Comparison of ENCODE assay signal across 23 cellular contexts in genomic region chr7:78315119-78315518, GRCh38.
"Had no signal": no experiment of that assay in that cellular context is flagged by ENCODE, and none has a peak within 500 bp of the region (broad histone marks: within the 10 kb centered on the region; RNA-seq: fewer than 3 reads in every experiment).

No MANE protein-coding gene starts in this region.

- ATAC-seq: naive thymus-derived CD4-positive, alpha-beta T cell; pancreas; right cardiac atrium; sciatic nerve; stimulated activated effector memory CD8-positive, alpha-beta T cell treated with anti-CD3 and anti-CD28 coated beads, Interleukin-12 subunit alpha, Interleukin-12 subunit beta, amount 100 ng/mL, for 72 hours; upper lobe of right lung had no signal

- H3K9me3 ChIP-seq: left ventricle myocardium inferior, pancreas, prostate gland, spleen, suprapubic skin, thoracic aorta, tibial artery, upper lobe of right lung, uterus had no signal

- FAIRE-seq: pancreas, small intestine had no signal

- H3K4me3 ChIP-seq: left ventricle myocardium inferior, lung, pancreas, prostate gland, spleen, suprapubic skin, thoracic aorta, tibial artery, upper lobe of right lung, uterus had no signal

- H3K36me3 ChIP-seq: left ventricle myocardium inferior, pancreas, prostate gland, spleen, suprapubic skin, thoracic aorta, tibial artery, upper lobe of right lung, uterus had no signal

- H3K27ac ChIP-seq: left ventricle myocardium inferior, pancreas, prostate gland, spleen, suprapubic skin, thoracic aorta, tibial artery, upper lobe of right lung, uterus had no signal

- H3K4me1 ChIP-seq: left ventricle myocardium inferior, pancreas, prostate gland, spleen, suprapubic skin, tibial artery, upper lobe of right lung, uterus had no signal

- DNase-seq: islet precursor cell; left ventricle myocardium inferior; mesendoderm; naive thymus-derived CD4-positive, alpha-beta T cell; nucleus accumbens; pancreas; posterior cingulate gyrus; retina; right cardiac atrium; small intestine; spleen; stimulated activated CD4-positive, alpha-beta T cell treated with anti-CD3 and anti-CD28 coated beads, Interleukin-4, amount 100 ng/mL, for 24 hours; stimulated activated naive CD4-positive, alpha-beta T cell; tibial artery; trophoblast cell; upper lobe of right lung; uterus had no signal

- H3K27me3 ChIP-seq: pancreas, spleen, suprapubic skin, tibial artery, upper lobe of right lung, uterus had no signal
